In the genomic region with DNA sequence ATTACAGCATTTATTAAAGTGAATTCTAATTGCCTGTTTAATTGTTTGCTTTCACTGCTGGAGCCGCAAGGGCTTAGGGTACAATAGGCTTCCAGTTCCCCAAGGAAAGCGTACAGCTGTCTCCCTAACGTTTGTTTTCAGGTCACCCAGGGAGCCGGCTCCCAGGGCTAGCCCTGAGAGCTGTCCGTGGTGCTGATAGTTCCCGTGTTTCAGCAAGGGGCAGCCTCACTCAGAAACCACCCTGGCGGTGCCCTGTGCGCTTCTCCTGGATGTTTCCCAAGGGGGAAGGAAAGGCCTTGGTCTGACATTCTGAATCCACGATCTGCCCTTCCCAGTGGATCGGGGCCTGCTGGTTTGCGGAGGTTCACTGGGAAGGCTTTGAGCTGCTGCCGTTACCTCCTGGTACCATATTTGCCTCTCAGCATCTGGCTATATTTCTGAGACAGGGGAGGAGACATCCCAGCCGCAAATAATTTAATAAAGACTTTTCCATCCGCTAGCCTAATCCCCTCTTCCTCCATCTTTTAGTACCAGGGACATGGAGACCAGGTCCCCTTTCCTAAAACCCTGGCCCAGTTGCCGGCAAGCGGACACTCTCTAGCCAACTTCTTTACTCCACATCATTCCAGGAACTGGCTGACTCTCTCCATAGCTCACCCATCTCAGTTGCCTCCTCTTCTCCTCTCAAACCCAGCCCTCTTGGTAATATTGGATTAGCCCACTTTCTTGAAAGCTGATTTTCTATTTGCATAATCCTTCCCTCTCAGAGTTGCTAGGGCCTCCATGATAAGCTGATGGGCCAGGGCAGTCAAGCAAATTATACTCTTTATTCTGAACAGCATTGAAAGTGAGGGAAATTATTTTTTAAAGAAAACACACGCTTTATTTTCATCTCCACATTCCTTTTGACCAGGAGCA, we compare ENCODE assay signal across 1 cellular context.
TF ChIP-seq lines count a peak whose summit lies in the region.

No MANE protein-coding gene starts in this region.

TF ChIP-seq in SK-N-SH, 30 proteins besides CTCF, POLR2A, EP300 and RAD21 (continued from another document):
- TF ChIP-seq, protein P1, sequence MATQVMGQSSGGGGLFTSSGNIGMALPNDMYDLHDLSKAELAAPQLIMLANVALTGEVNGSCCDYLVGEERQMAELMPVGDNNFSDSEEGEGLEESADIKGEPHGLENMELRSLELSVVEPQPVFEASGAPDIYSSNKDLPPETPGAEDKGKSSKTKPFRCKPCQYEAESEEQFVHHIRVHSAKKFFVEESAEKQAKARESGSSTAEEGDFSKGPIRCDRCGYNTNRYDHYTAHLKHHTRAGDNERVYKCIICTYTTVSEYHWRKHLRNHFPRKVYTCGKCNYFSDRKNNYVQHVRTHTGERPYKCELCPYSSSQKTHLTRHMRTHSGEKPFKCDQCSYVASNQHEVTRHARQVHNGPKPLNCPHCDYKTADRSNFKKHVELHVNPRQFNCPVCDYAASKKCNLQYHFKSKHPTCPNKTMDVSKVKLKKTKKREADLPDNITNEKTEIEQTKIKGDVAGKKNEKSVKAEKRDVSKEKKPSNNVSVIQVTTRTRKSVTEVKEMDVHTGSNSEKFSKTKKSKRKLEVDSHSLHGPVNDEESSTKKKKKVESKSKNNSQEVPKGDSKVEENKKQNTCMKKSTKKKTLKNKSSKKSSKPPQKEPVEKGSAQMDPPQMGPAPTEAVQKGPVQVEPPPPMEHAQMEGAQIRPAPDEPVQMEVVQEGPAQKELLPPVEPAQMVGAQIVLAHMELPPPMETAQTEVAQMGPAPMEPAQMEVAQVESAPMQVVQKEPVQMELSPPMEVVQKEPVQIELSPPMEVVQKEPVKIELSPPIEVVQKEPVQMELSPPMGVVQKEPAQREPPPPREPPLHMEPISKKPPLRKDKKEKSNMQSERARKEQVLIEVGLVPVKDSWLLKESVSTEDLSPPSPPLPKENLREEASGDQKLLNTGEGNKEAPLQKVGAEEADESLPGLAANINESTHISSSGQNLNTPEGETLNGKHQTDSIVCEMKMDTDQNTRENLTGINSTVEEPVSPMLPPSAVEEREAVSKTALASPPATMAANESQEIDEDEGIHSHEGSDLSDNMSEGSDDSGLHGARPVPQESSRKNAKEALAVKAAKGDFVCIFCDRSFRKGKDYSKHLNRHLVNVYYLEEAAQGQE (IDR thresholded peaks at IDR 0.05; ENCODE audit: low read depth, low read length) = peak; percentile 78
- TF ChIP-seq TEAD4 (IDR thresholded peaks at IDR 0.05; ENCODE audit: borderline replicate concordance, insufficient read depth) = no peak
